ENCODE assay signal across 7 cellular contexts in the genomic region with DNA sequence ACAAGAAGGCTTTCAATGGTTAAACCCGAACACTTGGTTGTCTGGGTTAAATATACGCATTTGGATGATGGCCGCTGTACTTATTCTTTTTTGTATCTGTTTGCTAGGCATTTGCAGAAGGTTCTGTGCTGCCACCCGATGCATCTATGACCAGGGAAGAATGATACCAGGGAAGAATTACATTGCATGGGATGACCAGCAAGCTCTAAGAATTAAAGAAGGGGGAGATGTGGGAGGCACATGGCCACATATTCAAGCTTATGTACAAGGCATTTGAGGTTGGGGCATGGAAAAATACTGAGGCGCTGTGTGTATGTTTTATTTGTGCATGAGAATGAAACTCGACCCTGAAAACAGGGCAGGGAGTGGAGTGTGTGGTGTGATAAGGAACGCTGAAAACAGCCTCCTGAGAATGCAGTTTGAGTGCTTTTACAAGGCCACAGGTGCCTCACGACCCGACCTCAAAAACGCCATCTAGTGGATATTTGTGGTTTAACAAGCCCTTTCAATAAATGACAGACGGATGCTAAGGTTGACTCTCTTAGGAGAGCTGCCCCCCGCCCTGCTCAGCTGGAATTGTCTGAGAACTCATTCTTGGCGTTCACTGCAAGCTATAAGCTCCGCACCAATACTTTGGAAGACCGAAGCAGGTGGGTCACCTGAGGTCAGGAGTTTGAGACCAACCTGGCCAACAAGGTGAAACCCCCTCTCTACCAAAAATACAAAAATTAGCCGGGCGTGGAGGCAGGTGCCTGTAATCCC. TPM values are rescaled to one million over a fixed set of nuclear protein-coding genes. Genes with fewer than 3 reads are reported as not detected.
A peak's percentile ranks its signal among the peaks of the same experiment; 100 is the strongest.
DNase-seq lines count a peak whose midpoint lies in the region; ATAC-seq and TF ChIP-seq lines count a peak whose summit lies in the region.
"Not testable (repeated sequence)": the region's sequence is repeated elsewhere in the genome, so short reads cannot be mapped to it uniquely, and the experiment has no call there.

No MANE protein-coding gene starts in this region.

- not testable (repeated sequence) for H3K4me3 ChIP-seq in RWPE2 (ENCODE audit: severe bottlenecking)

- ATAC-seq in HG02852 (IDR thresholded peaks at IDR 0.05; ENCODE audit: unreplicated experiment) = peak; percentile 65
- ATAC-seq in RWPE2 (ENCODE audit: low read depth) = peak; percentile 85

- CTCF ChIA-PET in activated naive CD4-positive, alpha-beta T cell treated with anti-CD3 and anti-CD28 coated beads for 36 hours (lab: Charles Lee) = interaction anchor here (0.5 to 3.2 kb wide), 13 partner anchors 9 to 221 kb away, joined by 3 to 20 read pairs (median 4); partner anchors contain the start of gene SENP2

- H3K27me3 Mint-ChIP-seq in activated naive CD4-positive, alpha-beta T cell treated with anti-CD3 and anti-CD28 coated beads for 36 hours (ENCODE audit: low read depth); nephron (ENCODE audit: low read depth): not testable (repeated sequence)

- not testable (repeated sequence) for H3K4me1 ChIP-seq in RWPE2 (ENCODE audit: insufficient read depth, poor library complexity, severe bottlenecking)

- not testable (repeated sequence) for H3K9me3 ChIP-seq in RWPE2 (ENCODE audit: severe bottlenecking)

- not testable (repeated sequence) for H3K27me3 ChIP-seq in RWPE2 (ENCODE audit: insufficient read depth, poor library complexity, severe bottlenecking)

- H3K9me3 Mint-ChIP-seq in activated naive CD4-positive, alpha-beta T cell treated with anti-CD3 and anti-CD28 coated beads for 36 hours = peaks cover 11% of the 10 kb centered on the region
- H3K9me3 Mint-ChIP-seq in nephron = peaks cover 22% of the 10 kb centered on the region

- not testable (repeated sequence) for H3K27ac Mint-ChIP-seq in activated naive CD4-positive, alpha-beta T cell treated with anti-CD3 and anti-CD28 coated beads for 36 hours; nephron

- TF ChIP-seq CTCF in GM12873 (IDR thresholded peaks at IDR 0.05; ENCODE audit: insufficient read depth, low read depth, low read length, missing control alignments) = peak; percentile 64
- peak; percentile 83 for TF ChIP-seq CTCF in RWPE2 (IDR thresholded peaks at IDR 0.05; ENCODE audit: poor library complexity, severe bottlenecking)
- peak; percentile 51 to 61 (median 60) for TF ChIP-seq CTCF in nephron (IDR thresholded peaks at IDR 0.05; ENCODE audit: unreplicated experiment in 3 of 3)

- H3K36me3 Mint-ChIP-seq in activated naive CD4-positive, alpha-beta T cell treated with anti-CD3 and anti-CD28 coated beads for 36 hours (ENCODE audit: low read depth); nephron (ENCODE audit: low read depth): not testable (repeated sequence)

- not testable (repeated sequence) for H3K36me3 ChIP-seq in RWPE2 (ENCODE audit: low read depth)

- intact Hi-C loops in activated naive CD4-positive, alpha-beta T cell treated with anti-CD3 and anti-CD28 coated beads for 36 hours (cut with micrococcal nuclease) = loop anchor here (1.0 kb wide), 1 partner anchor 115 kb away; no protein-coding TSS in a partner anchor

- DNase-seq in NCI-H1694 treated with DMSO at 0.1 percent for 48 hours (lab: John Stamatoyannopoulos, UW) = peak; percentile 65
- not testable (repeated sequence) for DNase-seq in RWPE2 (ENCODE audit: low spot score)
- peak; percentile 43 for DNase-seq in activated naive CD4-positive, alpha-beta T cell treated with anti-CD3 and anti-CD28 coated beads for 36 hours
- DNase-seq in fibroblast of the conjunctiva (ENCODE audit: low read depth) = peak; percentile 12

- H3K27ac ChIP-seq in RWPE2 (ENCODE audit: poor library complexity, severe bottlenecking) = not testable (repeated sequence)

- not testable (repeated sequence) for H3K4me3 Mint-ChIP-seq in activated naive CD4-positive, alpha-beta T cell treated with anti-CD3 and anti-CD28 coated beads for 36 hours; nephron

- not testable (repeated sequence) for H3K4me1 Mint-ChIP-seq in activated naive CD4-positive, alpha-beta T cell treated with anti-CD3 and anti-CD28 coated beads for 36 hours (ENCODE audit: low read depth)
- H3K4me1 Mint-ChIP-seq in nephron = peaks cover 12% of the 10 kb centered on the region

RNA-seq across cellular contexts. Expression of gene SENP2, which starts 10.8 kb away (rescaled TPM):
- 10 to 100 TPM; 19.4 to 25.0 TPM for total RNA-seq in activated naive CD4-positive, alpha-beta T cell treated with anti-CD3 and anti-CD28 coated beads for 36 hours

RNA-seq across cellular contexts. Expression of gene LIPH, which starts 22.9 kb away (rescaled TPM):
- not detected for total RNA-seq in activated naive CD4-positive, alpha-beta T cell treated with anti-CD3 and anti-CD28 coated beads for 36 hours
